Comparison of ENCODE assay signal across 1 cellular context in the genomic region with DNA sequence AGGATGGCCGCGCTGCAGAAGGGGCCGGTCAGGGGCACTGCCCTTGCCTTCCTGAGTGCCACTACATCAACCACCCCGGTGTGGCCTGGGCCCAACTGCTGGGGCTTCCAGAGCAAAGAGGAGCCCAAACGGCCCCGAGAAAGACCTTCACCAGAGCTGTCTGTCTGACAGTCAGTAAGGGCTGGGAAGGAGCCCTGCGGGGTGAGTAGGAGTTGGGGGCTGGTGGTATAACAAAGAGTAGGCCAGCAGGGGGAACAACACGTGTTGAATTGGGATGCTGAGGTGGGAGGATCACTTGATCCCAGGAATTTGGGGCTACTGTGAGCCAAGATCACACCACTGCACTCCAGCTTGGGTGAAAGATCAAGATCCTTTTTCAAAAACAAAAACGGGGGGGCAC.
TF ChIP-seq lines count a peak whose summit lies in the region.

No MANE protein-coding gene starts in this region.

TF ChIP-seq in K562, 482 proteins besides CTCF, POLR2A, EP300 and RAD21:
- TF ChIP-seq BCL6 (CRISPR knock-in tag; IDR thresholded peaks at IDR 0.05) (no peak), POLR3G (IDR thresholded peaks at IDR 0.05; ENCODE audit: extremely low read depth, insufficient read length, insufficient replicate concordance) (no peak), ZNF551 (CRISPR knock-in tag; IDR thresholded peaks at IDR 0.05) (no peak), HNRNPH1 (optimal IDR thresholded peaks at IDR 0.05; ENCODE audit: low read depth, low read length) (no peak), NCOR1 (IDR thresholded peaks at IDR 0.05) (no peak), KLF1 (tag; IDR thresholded peaks at IDR 0.05) (no peak), SAFB2 (IDR thresholded peaks at IDR 0.05; ENCODE audit: borderline replicate concordance, low read depth, low read length, severe bottlenecking) (no peak), HNRNPLL (IDR thresholded peaks at IDR 0.05; ENCODE audit: low read depth, low read length, poor library complexity, severe bottlenecking) (no peak), ZC3H11A (IDR thresholded peaks at IDR 0.05; ENCODE audit: low read depth, low read length) (no peak), ZNF3 (CRISPR knock-in tag; IDR thresholded peaks at IDR 0.05) (no peak), FOXJ3 (CRISPR knock-in tag; IDR thresholded peaks at IDR 0.05) (no peak), PML (IDR thresholded peaks at IDR 0.05; ENCODE audit: low read length) (no peak), ATF1 (CRISPR knock-in tag; IDR thresholded peaks at IDR 0.05) (no peak), ATF1 (tag; IDR thresholded peaks at IDR 0.05) (no peak), EP400 (IDR thresholded peaks at IDR 0.05) (no peak)
- TF ChIP-seq, protein P1, sequence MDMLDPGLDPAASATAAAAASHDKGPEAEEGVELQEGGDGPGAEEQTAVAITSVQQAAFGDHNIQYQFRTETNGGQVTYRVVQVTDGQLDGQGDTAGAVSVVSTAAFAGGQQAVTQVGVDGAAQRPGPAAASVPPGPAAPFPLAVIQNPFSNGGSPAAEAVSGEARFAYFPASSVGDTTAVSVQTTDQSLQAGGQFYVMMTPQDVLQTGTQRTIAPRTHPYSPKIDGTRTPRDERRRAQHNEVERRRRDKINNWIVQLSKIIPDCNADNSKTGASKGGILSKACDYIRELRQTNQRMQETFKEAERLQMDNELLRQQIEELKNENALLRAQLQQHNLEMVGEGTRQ (CRISPR knock-in tag; IDR thresholded peaks at IDR 0.05): no peak
- TF ChIP-seq, protein P2, sequence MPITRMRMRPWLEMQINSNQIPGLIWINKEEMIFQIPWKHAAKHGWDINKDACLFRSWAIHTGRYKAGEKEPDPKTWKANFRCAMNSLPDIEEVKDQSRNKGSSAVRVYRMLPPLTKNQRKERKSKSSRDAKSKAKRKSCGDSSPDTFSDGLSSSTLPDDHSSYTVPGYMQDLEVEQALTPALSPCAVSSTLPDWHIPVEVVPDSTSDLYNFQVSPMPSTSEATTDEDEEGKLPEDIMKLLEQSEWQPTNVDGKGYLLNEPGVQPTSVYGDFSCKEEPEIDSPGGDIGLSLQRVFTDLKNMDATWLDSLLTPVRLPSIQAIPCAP (CRISPR knock-in tag; IDR thresholded peaks at IDR 0.05; ENCODE audit: borderline replicate concordance): no peak
- TF ChIP-seq, protein P3, sequence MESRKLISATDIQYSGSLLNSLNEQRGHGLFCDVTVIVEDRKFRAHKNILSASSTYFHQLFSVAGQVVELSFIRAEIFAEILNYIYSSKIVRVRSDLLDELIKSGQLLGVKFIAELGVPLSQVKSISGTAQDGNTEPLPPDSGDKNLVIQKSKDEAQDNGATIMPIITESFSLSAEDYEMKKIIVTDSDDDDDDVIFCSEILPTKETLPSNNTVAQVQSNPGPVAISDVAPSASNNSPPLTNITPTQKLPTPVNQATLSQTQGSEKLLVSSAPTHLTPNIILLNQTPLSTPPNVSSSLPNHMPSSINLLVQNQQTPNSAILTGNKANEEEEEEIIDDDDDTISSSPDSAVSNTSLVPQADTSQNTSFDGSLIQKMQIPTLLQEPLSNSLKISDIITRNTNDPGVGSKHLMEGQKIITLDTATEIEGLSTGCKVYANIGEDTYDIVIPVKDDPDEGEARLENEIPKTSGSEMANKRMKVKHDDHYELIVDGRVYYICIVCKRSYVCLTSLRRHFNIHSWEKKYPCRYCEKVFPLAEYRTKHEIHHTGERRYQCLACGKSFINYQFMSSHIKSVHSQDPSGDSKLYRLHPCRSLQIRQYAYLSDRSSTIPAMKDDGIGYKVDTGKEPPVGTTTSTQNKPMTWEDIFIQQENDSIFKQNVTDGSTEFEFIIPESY (CRISPR knock-in tag; IDR thresholded peaks at IDR 0.05): no peak
- TF ChIP-seq, protein P4, sequence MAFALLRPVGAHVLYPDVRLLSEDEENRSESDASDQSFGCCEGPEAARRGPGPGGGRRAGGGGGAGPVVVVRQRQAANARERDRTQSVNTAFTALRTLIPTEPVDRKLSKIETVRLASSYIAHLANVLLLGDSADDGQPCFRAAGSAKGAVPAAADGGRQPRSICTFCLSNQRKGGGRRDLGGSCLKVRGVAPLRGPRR (CRISPR knock-in tag; IDR thresholded peaks at IDR 0.05): no peak
- TF ChIP-seq, protein P5, sequence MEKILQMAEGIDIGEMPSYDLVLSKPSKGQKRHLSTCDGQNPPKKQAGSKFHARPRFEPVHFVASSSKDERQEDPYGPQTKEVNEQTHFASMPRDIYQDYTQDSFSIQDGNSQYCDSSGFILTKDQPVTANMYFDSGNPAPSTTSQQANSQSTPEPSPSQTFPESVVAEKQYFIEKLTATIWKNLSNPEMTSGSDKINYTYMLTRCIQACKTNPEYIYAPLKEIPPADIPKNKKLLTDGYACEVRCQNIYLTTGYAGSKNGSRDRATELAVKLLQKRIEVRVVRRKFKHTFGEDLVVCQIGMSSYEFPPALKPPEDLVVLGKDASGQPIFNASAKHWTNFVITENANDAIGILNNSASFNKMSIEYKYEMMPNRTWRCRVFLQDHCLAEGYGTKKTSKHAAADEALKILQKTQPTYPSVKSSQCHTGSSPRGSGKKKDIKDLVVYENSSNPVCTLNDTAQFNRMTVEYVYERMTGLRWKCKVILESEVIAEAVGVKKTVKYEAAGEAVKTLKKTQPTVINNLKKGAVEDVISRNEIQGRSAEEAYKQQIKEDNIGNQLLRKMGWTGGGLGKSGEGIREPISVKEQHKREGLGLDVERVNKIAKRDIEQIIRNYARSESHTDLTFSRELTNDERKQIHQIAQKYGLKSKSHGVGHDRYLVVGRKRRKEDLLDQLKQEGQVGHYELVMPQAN (IDR thresholded peaks at IDR 0.05; ENCODE audit: borderline replicate concordance): no peak
